Comparison of ENCODE assay signal across 8 cellular contexts in the genomic region with DNA sequence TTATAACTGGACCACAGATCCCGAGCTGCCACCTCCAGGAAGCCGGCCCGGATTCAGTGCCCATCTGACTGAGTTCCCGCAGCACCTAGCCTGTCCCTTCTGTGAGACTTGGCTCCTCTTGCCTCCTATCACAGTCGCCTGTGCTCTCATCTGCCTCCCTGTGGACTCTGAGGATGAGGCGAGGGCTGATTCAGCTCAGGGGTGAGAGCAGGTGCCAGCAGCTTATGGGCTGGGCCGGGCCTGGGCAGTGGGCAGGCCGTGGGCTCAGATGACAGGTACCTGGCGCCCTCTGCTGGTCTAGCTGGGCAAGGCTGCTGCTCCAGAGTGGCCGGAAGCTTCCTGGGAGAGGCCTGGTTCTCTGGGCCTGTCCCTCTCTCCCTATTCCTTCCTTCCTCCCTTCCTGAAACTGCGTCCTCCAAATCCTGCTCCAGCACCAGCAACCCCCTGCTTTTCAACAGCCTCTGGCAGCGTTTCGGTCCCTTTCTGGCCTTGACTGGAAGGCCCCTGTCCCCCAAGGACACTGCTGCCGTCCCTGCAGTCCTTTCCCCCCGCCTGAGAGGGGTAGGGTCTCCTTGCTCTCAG. TPM values are rescaled to one million over a fixed set of nuclear protein-coding genes. Genes with fewer than 3 reads are reported as not detected.
DNase-seq lines count a peak whose midpoint lies in the region; ATAC-seq and TF ChIP-seq lines count a peak whose summit lies in the region.

No MANE protein-coding gene starts in this region.

- H3K4me3 Mint-ChIP-seq in activated CD4-positive, alpha-beta T cell treated with anti-CD3 and anti-CD28 coated beads, Interleukin-2, amount 10 ng/mL, durations not matched to agents 24 days and 14 days, result no peak overlapping the region
- no peak overlapping the region for H3K4me3 Mint-ChIP-seq in dendritic cell treated with granulocyte-macrophage colony-stimulating factor and Interleukin-4, amounts not matched to agents 40 ng/mL and 50 ng/mL, for 4 days

- intact Hi-C loops in activated CD4-positive, alpha-beta T cell treated with anti-CD3 and anti-CD28 coated beads, Interleukin-2, amount 10 ng/mL, durations not matched to agents 24 days and 14 days (cut with micrococcal nuclease), result loop anchor here (1.0 kb wide), 2 partner anchors 72 to 77 kb away; no protein-coding TSS in a partner anchor
- intact Hi-C loops in dendritic cell treated with granulocyte-macrophage colony-stimulating factor and Interleukin-4, amounts not matched to agents 40 ng/mL and 50 ng/mL, for 4 days (cut with micrococcal nuclease), result loop anchor here (1.0 kb wide), 1 partner anchor 72 kb away; no protein-coding TSS in a partner anchor
- intact Hi-C loops in lower leg skin (cut with DNase I; ENCODE audit: low total_unique reads), result no loop called here

- 44 to 45% methylated on average over 15 of the region's 15 CpGs for WGBS in lower leg skin, 2 donors

- DNase-seq in NCI-H510A (lab: John Stamatoyannopoulos, UW), result peak; percentile 92
- peak; percentile 90 for DNase-seq in activated CD4-positive, alpha-beta T cell treated with anti-CD3 and anti-CD28 coated beads, Interleukin-2, amount 10 ng/mL, durations not matched to agents 24 days and 14 days
- peak; percentile 47 to 95 for DNase-seq in lower leg skin (ENCODE audit: low spot score in 2 of 2)
- peak; percentile 17 to 24 (median 18) for DNase-seq in stimulated activated CD4-positive, alpha-beta T cell treated with anti-CD3 and anti-CD28 coated beads, TNF-alpha, amount 100 ng/mL, for 4 hours (ENCODE audit: low read depth in 3 of 3)

- no peak overlapping the region for H3K27ac ChIP-seq in 22Rv1

- peaks cover 4% of the 10 kb centered on the region for H3K27me3 Mint-ChIP-seq in activated CD4-positive, alpha-beta T cell treated with anti-CD3 and anti-CD28 coated beads, Interleukin-2, amount 10 ng/mL, durations not matched to agents 24 days and 14 days
- H3K27me3 Mint-ChIP-seq in dendritic cell treated with granulocyte-macrophage colony-stimulating factor and Interleukin-4, amounts not matched to agents 40 ng/mL and 50 ng/mL, for 4 days, result peaks cover 2% of the 10 kb centered on the region

- peak; percentile 68 for ATAC-seq in GM18505 (IDR thresholded peaks at IDR 0.05; ENCODE audit: unreplicated experiment)
- ATAC-seq in HG03432 (IDR thresholded peaks at IDR 0.05; ENCODE audit: unreplicated experiment), result peak; percentile 92

- no peaks in the 10 kb centered on the region for H3K9me3 Mint-ChIP-seq in activated CD4-positive, alpha-beta T cell treated with anti-CD3 and anti-CD28 coated beads, Interleukin-2, amount 10 ng/mL, durations not matched to agents 24 days and 14 days
- no peaks in the 10 kb centered on the region for H3K9me3 Mint-ChIP-seq in dendritic cell treated with granulocyte-macrophage colony-stimulating factor and Interleukin-4, amounts not matched to agents 40 ng/mL and 50 ng/mL, for 4 days

- no peak overlapping the region for H3K4me3 ChIP-seq in lower leg skin (ENCODE audit: low read depth, poor library complexity, severe bottlenecking)

- peaks cover 3% of the 10 kb centered on the region for H3K4me1 Mint-ChIP-seq in activated CD4-positive, alpha-beta T cell treated with anti-CD3 and anti-CD28 coated beads, Interleukin-2, amount 10 ng/mL, durations not matched to agents 24 days and 14 days
- peaks cover 31% of the 10 kb centered on the region for H3K4me1 Mint-ChIP-seq in dendritic cell treated with granulocyte-macrophage colony-stimulating factor and Interleukin-4, amounts not matched to agents 40 ng/mL and 50 ng/mL, for 4 days (ENCODE audit: low read depth)

- TF ChIP-seq CTCF in 22Rv1 (IDR thresholded peaks at IDR 0.05) (peak; percentile 97), lower leg skin (IDR thresholded peaks at IDR 0.05) (peak in 2 of 3 donors; percentile 13 to 64)

- no peak for TF ChIP-seq POLR2A in GM18505 (IDR thresholded peaks at IDR 0.05; ENCODE audit: borderline replicate concordance, extremely low read depth, insufficient read depth, insufficient read length)
- TF ChIP-seq POLR2A in lower leg skin (IDR thresholded peaks at IDR 0.05), result no peak

- no peaks in the 10 kb centered on the region for H3K36me3 Mint-ChIP-seq in activated CD4-positive, alpha-beta T cell treated with anti-CD3 and anti-CD28 coated beads, Interleukin-2, amount 10 ng/mL, durations not matched to agents 24 days and 14 days (ENCODE audit: low read depth)
- no peaks in the 10 kb centered on the region for H3K36me3 Mint-ChIP-seq in dendritic cell treated with granulocyte-macrophage colony-stimulating factor and Interleukin-4, amounts not matched to agents 40 ng/mL and 50 ng/mL, for 4 days (ENCODE audit: low read depth)

- H3K27ac Mint-ChIP-seq in activated CD4-positive, alpha-beta T cell treated with anti-CD3 and anti-CD28 coated beads, Interleukin-2, amount 10 ng/mL, durations not matched to agents 24 days and 14 days, result no peak overlapping the region
- peak overlapping the region; percentile 30 for H3K27ac Mint-ChIP-seq in dendritic cell treated with granulocyte-macrophage colony-stimulating factor and Interleukin-4, amounts not matched to agents 40 ng/mL and 50 ng/mL, for 4 days

RNA-seq across cellular contexts. Expression of gene PCSK9, which starts 17.3 kb away (rescaled TPM):
- not detected in 2 replicates for total RNA-seq in activated CD4-positive, alpha-beta T cell treated with anti-CD3 and anti-CD28 coated beads, Interleukin-2, amount 10 ng/mL, durations not matched to agents 24 days and 14 days
- 1 to 10 TPM in 2 of 4 donors, under 1 TPM in 2; 0.25 to 1.2 (median 0.69) TPM for total RNA-seq in lower leg skin

RNA-seq across cellular contexts. Expression of gene BSND, which starts 23.3 kb away (rescaled TPM):
- total RNA-seq in activated CD4-positive, alpha-beta T cell treated with anti-CD3 and anti-CD28 coated beads, Interleukin-2, amount 10 ng/mL, durations not matched to agents 24 days and 14 days, result not detected in 2 replicates
- not detected for total RNA-seq in lower leg skin

RNA-seq across cellular contexts. Expression of gene TMEM61, which starts 41.6 kb away (rescaled TPM):
- total RNA-seq in activated CD4-positive, alpha-beta T cell treated with anti-CD3 and anti-CD28 coated beads, Interleukin-2, amount 10 ng/mL, durations not matched to agents 24 days and 14 days, result not detected in 2 replicates
- total RNA-seq in lower leg skin, result 1 to 10 TPM; 3.1 to 4.6 (median 4.4) TPM

Comparison
In these comparisons a context has a peak if more than half of its experiments do, and no peak if none do; other contexts are left out.
1. DNase-seq: peak in every context shown above with its lines; median percentile 92 in NCI-H510A; 90 in activated CD4-positive, alpha-beta T cell treated with anti-CD3 and anti-CD28 coated beads, Interleukin-2, amount 10 ng/mL, durations not matched to agents 24 days and 14 days; 71 in lower leg skin; 18 in stimulated activated CD4-positive, alpha-beta T cell treated with anti-CD3 and anti-CD28 coated beads, TNF-alpha, amount 100 ng/mL, for 4 hours.